Comparison of ENCODE assay signal across 23 cellular contexts in genomic region chr2:49371302-49371701, GRCh38.
DNase-seq lines count a peak whose midpoint lies in the region; ATAC-seq, FAIRE-seq and TF ChIP-seq lines count a peak whose summit lies in the region.
"Had no signal": no experiment of that assay in that cellular context is flagged by ENCODE, and none has a peak within 500 bp of the region (broad histone marks: within the 10 kb centered on the region; RNA-seq: fewer than 3 reads in every experiment).

No MANE protein-coding gene starts in this region.

- H3K4me3 Mint-ChIP-seq in CD4-positive, alpha-beta memory T cell: no peak overlapping the region
- H3K4me3 Mint-ChIP-seq: B cell; CD4-positive, CD25-positive, alpha-beta regulatory T cell; CD8-positive, alpha-beta memory T cell; HFFc6 had no signal

- no peaks in the 10 kb centered on the region for H3F3A ChIP-seq in SK-N-SH (replicated peaks; ENCODE audit: insufficient read depth)

- H3K4me3 ChIP-seq in A549 (no peak overlapping the region), SK-N-SH (ENCODE audit: low read depth in 2 of 2, low read length in 1 of 2) (no peak overlapping the region)
- no peak overlapping the region for H3K4me3 ChIP-seq in CD4-positive, alpha-beta memory T cell (ENCODE audit: low read length in 2 of 2)
- H3K4me3 ChIP-seq: BLaER1, HAP-1 had no signal

- TF ChIP-seq EP300 in A549 (IDR thresholded peaks at IDR 0.05) (no peak), SK-N-SH (IDR thresholded peaks at IDR 0.05; ENCODE audit: borderline replicate concordance in 1 of 2, low read depth in 1 of 2, low read length in 1 of 2) (no peak)

- no peaks in the 10 kb centered on the region for H3K4me1 Mint-ChIP-seq in CD4-positive, alpha-beta memory T cell
- H3K4me1 Mint-ChIP-seq: B cell; CD4-positive, CD25-positive, alpha-beta regulatory T cell; CD8-positive, alpha-beta memory T cell had no signal

- no peaks in the 10 kb centered on the region for H3K27me3 ChIP-seq in SK-N-SH (ENCODE audit: insufficient read depth)
- no peaks in the 10 kb centered on the region for H3K27me3 ChIP-seq in CD4-positive, alpha-beta memory T cell (ENCODE audit: insufficient read depth, low read length)
- H3K27me3 ChIP-seq: BLaER1 had no signal

- peaks cover 4% of the 10 kb centered on the region; the same call in 2 of the 3 replicates for H3K9me3 ChIP-seq in A549
- no peaks in the 10 kb centered on the region for H3K9me3 ChIP-seq in SK-N-SH
- H3K9me3 ChIP-seq in CD4-positive, alpha-beta memory T cell (ENCODE audit: control insufficient read depth in 1 of 2, low read length in 2 of 2): peaks cover 0 to 3% of the 10 kb centered on the region in 2 donors
- H3K9me3 ChIP-seq: BLaER1 had no signal

- CTCF ChIA-PET in A549 (lab: Yijun Ruan, JAX) (no interaction called here), SK-N-SH (lab: Yijun Ruan, JAX) (interaction anchor here (1.7 kb wide), 1 partner anchor 9 kb away, joined by 7 read pairs; no protein-coding TSS in a partner anchor)
- CTCF ChIA-PET in CD4-positive, alpha-beta memory T cell (lab: Charles Lee; ENCODE audit: partially characterized antibody): no interaction called here

- ATAC-seq in A549 (no peak), HG03460 (IDR thresholded peaks at IDR 0.05; ENCODE audit: unreplicated experiment) (no peak), HG02973 (IDR thresholded peaks at IDR 0.05; ENCODE audit: unreplicated experiment) (no peak), HG02642 (IDR thresholded peaks at IDR 0.05; ENCODE audit: poor library complexity, unreplicated experiment) (no peak)

- no peak overlapping the region for H3K27ac Mint-ChIP-seq in CD4-positive, alpha-beta memory T cell
- H3K27ac Mint-ChIP-seq: B cell; CD4-positive, CD25-positive, alpha-beta regulatory T cell; HFFc6 had no signal

- H3K36me3 Mint-ChIP-seq in CD4-positive, alpha-beta memory T cell: no peaks in the 10 kb centered on the region
- H3K36me3 Mint-ChIP-seq: CD4-positive, CD25-positive, alpha-beta regulatory T cell; CD8-positive, alpha-beta memory T cell had no signal

- no peak overlapping the region for H3K27ac ChIP-seq in A549
- no peak overlapping the region for H3K27ac ChIP-seq in SK-N-SH (ENCODE audit: low read depth in 2 of 2, low read length in 1 of 2)
- H3K27ac ChIP-seq in CD4-positive, alpha-beta memory T cell (ENCODE audit: low read depth, low read length): no peak overlapping the region
- H3K27ac ChIP-seq: BLaER1, C4-2B had no signal

- no peak overlapping the region for H3K4me2 ChIP-seq in A549
- H3K4me2 ChIP-seq in SK-N-SH: no peak overlapping the region
- H3K4me2 ChIP-seq: BLaER1 had no signal

- TF ChIP-seq RAD21 in A549 (conservative IDR thresholded peaks at IDR 0.05 in 1 of 2, IDR thresholded peaks at IDR 0.05 in 1 of 2) (no peak), SK-N-SH (IDR thresholded peaks at IDR 0.05; ENCODE audit: low read length) (no peak)

- no peak for FAIRE-seq in A549 (lab: Jason Lieb, UNC)
- FAIRE-seq: GM12891, GM18507, H54 had no signal

- POLR2A ChIA-PET in A549 (lab: Yijun Ruan, JAX): no interaction called here
- POLR2A ChIA-PET in SK-N-SH (lab: Yijun Ruan, JAX): no interaction called here
- POLR2A ChIA-PET in CD4-positive, alpha-beta memory T cell (lab: Charles Lee; ENCODE audit: partially characterized antibody): no interaction called here

- H3K9me2 ChIP-seq in SK-N-SH: no peaks in the 10 kb centered on the region

- TF ChIP-seq POLR2A in A549 (IDR thresholded peaks at IDR 0.05; ENCODE audit: low read length): no peak

- no peaks in the 10 kb centered on the region for H3K27me3 Mint-ChIP-seq in CD4-positive, alpha-beta memory T cell
- H3K27me3 Mint-ChIP-seq: B cell; CD4-positive, CD25-positive, alpha-beta regulatory T cell; CD8-positive, alpha-beta memory T cell had no signal

- intact Hi-C loops in CD4-positive, alpha-beta memory T cell (cut with micrococcal nuclease): no loop called here

- peaks cover 0 to 9% (median 3%) of the 10 kb centered on the region in 8 donors for H3K9me3 Mint-ChIP-seq in CD4-positive, alpha-beta memory T cell

- no peaks in the 10 kb centered on the region for H4K20me1 ChIP-seq in SK-N-SH (ENCODE audit: insufficient read depth)
- H4K20me1 ChIP-seq: BLaER1 had no signal

- H3K4me1 ChIP-seq in A549 (no peaks in the 10 kb centered on the region), SK-N-SH (ENCODE audit: control insufficient read depth in 1 of 2, insufficient read depth in 2 of 2, low read depth in 1 of 2, low read length in 1 of 2) (no peaks in the 10 kb centered on the region; a peak in 1 of 4 replicates)
- H3K4me1 ChIP-seq in CD4-positive, alpha-beta memory T cell (ENCODE audit: insufficient read depth, low read length): no peaks in the 10 kb centered on the region
- H3K4me1 ChIP-seq: BLaER1, HAP-1 had no signal

- DNase-seq in A549 (ENCODE audit: low read depth in 1 of 2, low spot score in 1 of 2): no peak
- DNase-seq in NCI-H1105 (lab: John Stamatoyannopoulos, UW): peak; percentile 29
- DNase-seq in NCI-H1417 treated with DMSO at 0.1 percent for 48 hours (lab: John Stamatoyannopoulos, UW): peak; percentile 5
- peak; percentile 5 for DNase-seq in SK-N-SH
- no peak for DNase-seq in CD4-positive, alpha-beta memory T cell
- DNase-seq: CD4-positive, CD25-positive, alpha-beta regulatory T cell; CD8-positive, alpha-beta memory T cell; DMS 273 treated with DMSO at 0.1 percent for 48 hours; DMS53; DMS79 treated with DMSO at 0.1 percent for 48 hours; GF-D8; GOT3; HFFc6 had no signal

- no peak overlapping the region for H2AFZ ChIP-seq in SK-N-SH (ENCODE audit: low read depth)

- no peak overlapping the region for H3K9ac ChIP-seq in SK-N-SH
- H3K9ac ChIP-seq: BLaER1 had no signal

- no peaks in the 10 kb centered on the region for H3K36me3 ChIP-seq in SK-N-SH (replicated peaks in 1 of 2; ENCODE audit: control insufficient read depth in 1 of 2, insufficient read depth in 2 of 2, low read length in 1 of 2)
- no peaks in the 10 kb centered on the region for H3K36me3 ChIP-seq in CD4-positive, alpha-beta memory T cell (ENCODE audit: insufficient read depth, low read length)
- H3K36me3 ChIP-seq: BLaER1, HAP-1 had no signal

- no peaks in the 10 kb centered on the region for H3K79me2 ChIP-seq in SK-N-SH (ENCODE audit: insufficient read depth)

- TF ChIP-seq CTCF in A549 (IDR thresholded peaks at IDR 0.05): no peak
- TF ChIP-seq CTCF in SK-N-SH (IDR thresholded peaks at IDR 0.05): no peak

TF ChIP-seq in A549, 52 proteins besides CTCF, POLR2A, EP300 and RAD21:
- TF ChIP-seq JUNB (IDR thresholded peaks at IDR 0.05) (no peak), MAFK (IDR thresholded peaks at IDR 0.05; ENCODE audit: partially characterized antibody) (peak; percentile 11)

TF ChIP-seq in SK-N-SH, 30 proteins besides CTCF, POLR2A, EP300 and RAD21:
- TF ChIP-seq USF2 (IDR thresholded peaks at IDR 0.05; ENCODE audit: borderline replicate concordance, low read depth, low read length) (no peak), RXRA (IDR thresholded peaks at IDR 0.05; ENCODE audit: borderline replicate concordance, low read depth) (no peak), FOXJ3 (CRISPR knock-in tag; IDR thresholded peaks at IDR 0.05) (no peak), JUND (IDR thresholded peaks at IDR 0.05) (no peak), MEF2A (IDR thresholded peaks at IDR 0.05; ENCODE audit: borderline replicate concordance, low read depth) (no peak)

Comparison
In these comparisons a context has a peak if more than half of its experiments do, and no peak if none do; other contexts are left out.
1. DNase-seq: peak in NCI-H1105 (single experiment), NCI-H1417 treated with DMSO at 0.1 percent for 48 hours (single experiment) and SK-N-SH (single experiment); none in A549 (0 of 2) and CD4-positive, alpha-beta memory T cell (0 of 5).